Comparison of ENCODE assay signal across 1 cellular context in genomic region chr22:44668190-44668885, GRCh38.
TF ChIP-seq lines count a peak whose summit lies in the region.

No MANE protein-coding gene starts in this region.

TF ChIP-seq in SK-N-SH, 30 proteins besides CTCF, POLR2A, EP300 and RAD21 (continued from another document):
- TF ChIP-seq MAX (IDR thresholded peaks at IDR 0.05; ENCODE audit: low read depth) (no peak), TEAD4 (IDR thresholded peaks at IDR 0.05; ENCODE audit: borderline replicate concordance, insufficient read depth) (no peak), NRF1 (IDR thresholded peaks at IDR 0.05; ENCODE audit: low read depth, low read length) (no peak), GABPA (IDR thresholded peaks at IDR 0.05; ENCODE audit: low read depth) (no peak), TCF12 (IDR thresholded peaks at IDR 0.05) (no peak), CHD2 (IDR thresholded peaks at IDR 0.05; ENCODE audit: low read length, partially characterized antibody) (no peak), TAF1 (IDR thresholded peaks at IDR 0.05; ENCODE audit: borderline replicate concordance, low read depth, low read length) (no peak), EZH2phosphoT487 (IDR thresholded peaks at IDR 0.05; ENCODE audit: borderline replicate concordance, low read depth) (no peak), FOXJ3 (CRISPR knock-in tag; IDR thresholded peaks at IDR 0.05) (no peak), USF1 (IDR thresholded peaks at IDR 0.05; ENCODE audit: borderline replicate concordance, low read depth) (no peak)
